ENCODE assay signal across 30 cellular contexts in genomic region chr12:26133508-26133907, GRCh38. TPM values are rescaled to one million over a fixed set of nuclear protein-coding genes. Genes with fewer than 3 reads are reported as not detected.
"Had no signal": no experiment of that assay in that cellular context is flagged by ENCODE, and none has a peak within 500 bp of the region (broad histone marks: within the 10 kb centered on the region; RNA-seq: fewer than 3 reads in every experiment).

No MANE protein-coding gene starts in this region.

- H3K27me3 ChIP-seq: Peyer's patch, SJSA1 had no signal

- H3K4me3 ChIP-seq: cardiac muscle cell, Peyer's patch, SJSA1 had no signal

- H3K9me3 ChIP-seq: Peyer's patch, SJSA1, SK-N-SH had no signal

- ATAC-seq: activated CD8-positive, alpha-beta memory T cell treated with anti-CD3 and anti-CD28 coated beads, Interleukin-2, amount 10 ng/mL, durations not matched to agents 7 days and 5 days; activated naive CD8-positive, alpha-beta T cell treated with anti-CD3 and anti-CD28 coated beads, Interleukin-2, amount 50 U/mL, for 24 hours; WTC11 had no signal

- H3K4me3 Mint-ChIP-seq: activated CD4-positive, alpha-beta memory T cell treated with anti-CD3 and anti-CD28 coated beads, Interleukin-2, amount 10 ng/mL, durations not matched to agents 7 days and 5 days; activated CD8-positive, alpha-beta memory T cell treated with anti-CD3 and anti-CD28 coated beads, Interleukin-2, amount 10 ng/mL, durations not matched to agents 7 days and 5 days; activated naive CD4-positive, alpha-beta T cell treated with anti-CD3 and anti-CD28 coated beads, Interleukin-2, amount 10 ng/mL, durations not matched to agents 7 days and 5 days; activated naive CD8-positive, alpha-beta T cell; activated naive CD8-positive, alpha-beta T cell treated with anti-CD3 and anti-CD28 coated beads, Interleukin-2, amount 50 U/mL, for 24 hours; brain; central memory CD8-positive, alpha-beta T cell; T-helper 1 cell treated with Interleukin-12 subunit alpha and Interleukin-12 subunit beta and Interleukin-4 antibody, amounts not matched to agents 30 μg/mL and 1 μg/mL, for 36 hours; T-helper 2 cell treated with Interferon-gamma antibody and Interleukin-4, amounts not matched to agents 5 μg/mL and 100 μg/mL, for 36 hours; WTC11 had no signal

- H3K4me2 ChIP-seq: SK-N-SH had no signal

- H3K27ac Mint-ChIP-seq: activated CD4-positive, alpha-beta memory T cell treated with anti-CD3 and anti-CD28 coated beads, Interleukin-2, amount 10 ng/mL, durations not matched to agents 7 days and 5 days; activated CD8-positive, alpha-beta memory T cell treated with anti-CD3 and anti-CD28 coated beads, Interleukin-2, amount 10 ng/mL, durations not matched to agents 7 days and 5 days; activated naive CD4-positive, alpha-beta T cell treated with anti-CD3 and anti-CD28 coated beads, Interleukin-2, amount 10 ng/mL, durations not matched to agents 7 days and 5 days; activated naive CD8-positive, alpha-beta T cell; activated naive CD8-positive, alpha-beta T cell treated with anti-CD3 and anti-CD28 coated beads, Interleukin-2, amount 50 U/mL, for 24 hours; T-helper 1 cell treated with Interleukin-12 subunit alpha and Interleukin-12 subunit beta and Interleukin-4 antibody, amounts not matched to agents 30 μg/mL and 1 μg/mL, for 36 hours; T-helper 2 cell treated with Interferon-gamma antibody and Interleukin-4, amounts not matched to agents 5 μg/mL and 100 μg/mL, for 36 hours; WTC11 had no signal

- H3K36me3 ChIP-seq: cardiac muscle cell, Peyer's patch, SJSA1 had no signal

- H3K9ac ChIP-seq: SK-N-SH had no signal

- H3K27ac ChIP-seq: cardiac muscle cell, Peyer's patch, SJSA1 had no signal

- H3K36me3 Mint-ChIP-seq: activated CD8-positive, alpha-beta memory T cell treated with anti-CD3 and anti-CD28 coated beads, Interleukin-2, amount 10 ng/mL, durations not matched to agents 7 days and 5 days; activated naive CD4-positive, alpha-beta T cell treated with anti-CD3 and anti-CD28 coated beads, Interleukin-2, amount 10 ng/mL, durations not matched to agents 7 days and 5 days; activated naive CD8-positive, alpha-beta T cell; brain; WTC11 had no signal

- H3K4me1 Mint-ChIP-seq: activated CD4-positive, alpha-beta memory T cell treated with anti-CD3 and anti-CD28 coated beads, Interleukin-2, amount 10 ng/mL, durations not matched to agents 7 days and 5 days; activated CD8-positive, alpha-beta memory T cell treated with anti-CD3 and anti-CD28 coated beads, Interleukin-2, amount 10 ng/mL, durations not matched to agents 7 days and 5 days; activated naive CD4-positive, alpha-beta T cell treated with anti-CD3 and anti-CD28 coated beads, Interleukin-2, amount 10 ng/mL, durations not matched to agents 7 days and 5 days; activated naive CD8-positive, alpha-beta T cell treated with anti-CD3 and anti-CD28 coated beads, Interleukin-2, amount 50 U/mL, for 24 hours; central memory CD8-positive, alpha-beta T cell had no signal

- DNase-seq: activated CD4-positive, alpha-beta memory T cell treated with anti-CD3 and anti-CD28 coated beads, Interleukin-2, amount 10 ng/mL, durations not matched to agents 7 days and 5 days; activated CD4-positive, alpha-beta T cell treated with anti-CD3 and anti-CD28 coated beads for 4 hours; activated CD4-positive, CD25-positive, alpha-beta regulatory T cell treated with anti-CD3 and anti-CD28 coated beads, Interleukin-2, amount 50 U/mL, for 72 hours; activated CD8-positive, alpha-beta memory T cell treated with anti-CD3 and anti-CD28 coated beads for 24 hours; activated CD8-positive, alpha-beta memory T cell treated with anti-CD3 and anti-CD28 coated beads, Interleukin-2, amount 10 ng/mL, durations not matched to agents 7 days and 5 days; activated CD8-positive, alpha-beta memory T cell treated with anti-CD3 and anti-CD28 coated beads, Interleukin-2, amount 50 U/mL, for 48 hours; activated effector memory CD4-positive, alpha-beta T cell treated with Interleukin-2 at 50 U/mL for 16 hours; activated naive CD4-positive, alpha-beta T cell treated with anti-CD3 and anti-CD28 coated beads, Interleukin-2, amount 10 ng/mL, durations not matched to agents 7 days and 5 days; activated naive CD8-positive, alpha-beta T cell treated with anti-CD3 and anti-CD28 coated beads, Interleukin-2, amount 50 U/mL, for 24 hours; activated T-cell treated with anti-CD3 and anti-CD28 coated beads, Interleukin-2, amount 50 U/mL, for 48 hours; anterior cingulate cortex; KBM-7; NCI-H1105; NCI-H1417 treated with DMSO at 0.1 percent for 48 hours; NCI-H187 treated with DMSO at 0.1 percent for 48 hours; NCI-H2081; NCI-H345; NCI-H524 treated with DMSO at 0.1 percent for 48 hours; Peyer's patch; RPMI8226; SHP77 treated with DMSO at 0.1 percent for 48 hours; SK-N-SH had no signal

- H3K9me3 Mint-ChIP-seq: activated CD4-positive, alpha-beta memory T cell treated with anti-CD3 and anti-CD28 coated beads, Interleukin-2, amount 10 ng/mL, durations not matched to agents 7 days and 5 days; activated naive CD4-positive, alpha-beta T cell treated with anti-CD3 and anti-CD28 coated beads, Interleukin-2, amount 10 ng/mL, durations not matched to agents 7 days and 5 days; activated naive CD8-positive, alpha-beta T cell treated with anti-CD3 and anti-CD28 coated beads, Interleukin-2, amount 50 U/mL, for 24 hours; central memory CD8-positive, alpha-beta T cell; T-helper 1 cell treated with Interleukin-12 subunit alpha and Interleukin-12 subunit beta and Interleukin-4 antibody, amounts not matched to agents 30 μg/mL and 1 μg/mL, for 36 hours; T-helper 2 cell treated with Interferon-gamma antibody and Interleukin-4, amounts not matched to agents 5 μg/mL and 100 μg/mL, for 36 hours; WTC11 had no signal

RNA-seq across cellular contexts. Expression of gene BHLHE41, which starts 8.7 kb away (rescaled TPM):
- total RNA-seq: activated CD4-positive, alpha-beta memory T cell treated with anti-CD3 and anti-CD28 coated beads, Interleukin-2, amount 10 ng/mL, durations not matched to agents 7 days and 5 days; activated CD8-positive, alpha-beta memory T cell treated with anti-CD3 and anti-CD28 coated beads, Interleukin-2, amount 10 ng/mL, durations not matched to agents 7 days and 5 days had no signal
